8 cellular contexts compared by ENCODE assay signal in genomic region chr11:69443138-69443967, GRCh38.
DNase-seq lines count a peak whose midpoint lies in the region; ATAC-seq and TF ChIP-seq lines count a peak whose summit lies in the region.

No MANE protein-coding gene starts in this region.

- ATAC-seq in HG02610 (IDR thresholded peaks at IDR 0.05; ENCODE audit: unreplicated experiment), result peak; percentile 72

- DNase-seq in NCI-H2171 (lab: John Stamatoyannopoulos, UW), result peak; percentile 91
- DNase-seq in activated CD4-positive, alpha-beta T cell treated with anti-CD3 and anti-CD28 coated beads for 1 hour, result peak; percentile 52
- DNase-seq in cerebellar cortex (ENCODE audit: low spot score), result peak; percentile 89
- peak; percentile 95 for DNase-seq in kidney tubule cell (ENCODE audit: low spot score)
- peak; percentile 30 to 77 (median 62) for DNase-seq in stimulated activated CD4-positive, alpha-beta T cell treated with anti-CD3 and anti-CD28 coated beads, Interleukin-1b, Interleukin-23, amount 100 ng/mL, for 24 hours (ENCODE audit: low read depth in 4 of 4, low spot score in 1 of 4)
- DNase-seq in NCI-H187 (lab: John Stamatoyannopoulos, UW), result no peak

- H3K4me3 ChIP-seq in GM12875 (ENCODE audit: low read depth, low read length), result peak overlapping the region; percentile 37

- TF ChIP-seq CTCF in GM12875 (IDR thresholded peaks at IDR 0.05; ENCODE audit: borderline replicate concordance, insufficient read depth, low read depth, low read length), result no peak

Comparison
In these comparisons a context has a peak if more than half of its experiments do, and no peak if none do; other contexts are left out.
1. DNase-seq: peak in NCI-H2171 (single experiment), activated CD4-positive, alpha-beta T cell treated with anti-CD3 and anti-CD28 coated beads for 1 hour (single experiment), cerebellar cortex (single experiment), kidney tubule cell (single experiment) and stimulated activated CD4-positive, alpha-beta T cell treated with anti-CD3 and anti-CD28 coated beads, Interleukin-1b, Interleukin-23, amount 100 ng/mL, for 24 hours (4 of 4); none in NCI-H187 (0 of 2).